In the genomic region with DNA sequence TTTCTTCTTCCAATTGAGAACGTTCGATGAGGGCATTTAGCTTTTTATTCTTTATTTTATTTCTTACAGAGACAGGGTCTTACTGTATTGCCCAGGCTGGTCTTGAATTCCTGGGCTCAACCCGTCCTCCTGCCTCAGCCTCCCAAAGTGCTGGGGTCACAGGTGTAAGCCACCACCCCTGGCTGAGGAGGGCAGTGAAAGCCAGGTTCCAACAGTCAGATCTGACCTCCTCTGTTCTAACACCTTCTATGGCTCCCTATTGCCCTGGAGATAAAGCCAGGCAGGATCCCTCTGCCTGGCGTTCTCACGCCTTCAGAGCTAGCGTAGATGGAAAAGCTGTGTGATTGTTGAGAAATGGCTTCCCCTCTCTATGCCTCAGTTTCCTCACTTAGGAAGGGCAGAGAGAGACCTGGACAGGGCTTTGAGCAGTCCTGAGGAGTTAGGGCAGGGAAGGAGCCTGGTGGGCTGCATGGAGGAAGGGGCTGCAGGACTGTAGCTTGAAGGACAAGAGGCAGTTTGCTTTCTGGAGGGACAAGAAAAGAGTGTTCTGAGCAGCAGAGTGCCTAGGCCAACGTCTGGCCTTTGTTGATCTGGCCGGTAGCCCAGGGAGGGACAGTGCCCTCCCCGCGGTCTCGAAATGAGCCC, we compare ENCODE assay signal across 1 cellular context.
TF ChIP-seq lines count a peak whose summit lies in the region.

No MANE protein-coding gene starts in this region.

TF ChIP-seq in SK-N-SH, 30 proteins besides CTCF, POLR2A, EP300 and RAD21 (continued from another document):
- TF ChIP-seq, protein P1, sequence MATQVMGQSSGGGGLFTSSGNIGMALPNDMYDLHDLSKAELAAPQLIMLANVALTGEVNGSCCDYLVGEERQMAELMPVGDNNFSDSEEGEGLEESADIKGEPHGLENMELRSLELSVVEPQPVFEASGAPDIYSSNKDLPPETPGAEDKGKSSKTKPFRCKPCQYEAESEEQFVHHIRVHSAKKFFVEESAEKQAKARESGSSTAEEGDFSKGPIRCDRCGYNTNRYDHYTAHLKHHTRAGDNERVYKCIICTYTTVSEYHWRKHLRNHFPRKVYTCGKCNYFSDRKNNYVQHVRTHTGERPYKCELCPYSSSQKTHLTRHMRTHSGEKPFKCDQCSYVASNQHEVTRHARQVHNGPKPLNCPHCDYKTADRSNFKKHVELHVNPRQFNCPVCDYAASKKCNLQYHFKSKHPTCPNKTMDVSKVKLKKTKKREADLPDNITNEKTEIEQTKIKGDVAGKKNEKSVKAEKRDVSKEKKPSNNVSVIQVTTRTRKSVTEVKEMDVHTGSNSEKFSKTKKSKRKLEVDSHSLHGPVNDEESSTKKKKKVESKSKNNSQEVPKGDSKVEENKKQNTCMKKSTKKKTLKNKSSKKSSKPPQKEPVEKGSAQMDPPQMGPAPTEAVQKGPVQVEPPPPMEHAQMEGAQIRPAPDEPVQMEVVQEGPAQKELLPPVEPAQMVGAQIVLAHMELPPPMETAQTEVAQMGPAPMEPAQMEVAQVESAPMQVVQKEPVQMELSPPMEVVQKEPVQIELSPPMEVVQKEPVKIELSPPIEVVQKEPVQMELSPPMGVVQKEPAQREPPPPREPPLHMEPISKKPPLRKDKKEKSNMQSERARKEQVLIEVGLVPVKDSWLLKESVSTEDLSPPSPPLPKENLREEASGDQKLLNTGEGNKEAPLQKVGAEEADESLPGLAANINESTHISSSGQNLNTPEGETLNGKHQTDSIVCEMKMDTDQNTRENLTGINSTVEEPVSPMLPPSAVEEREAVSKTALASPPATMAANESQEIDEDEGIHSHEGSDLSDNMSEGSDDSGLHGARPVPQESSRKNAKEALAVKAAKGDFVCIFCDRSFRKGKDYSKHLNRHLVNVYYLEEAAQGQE (IDR thresholded peaks at IDR 0.05; ENCODE audit: low read depth, low read length): no peak
- TF ChIP-seq, protein P2, sequence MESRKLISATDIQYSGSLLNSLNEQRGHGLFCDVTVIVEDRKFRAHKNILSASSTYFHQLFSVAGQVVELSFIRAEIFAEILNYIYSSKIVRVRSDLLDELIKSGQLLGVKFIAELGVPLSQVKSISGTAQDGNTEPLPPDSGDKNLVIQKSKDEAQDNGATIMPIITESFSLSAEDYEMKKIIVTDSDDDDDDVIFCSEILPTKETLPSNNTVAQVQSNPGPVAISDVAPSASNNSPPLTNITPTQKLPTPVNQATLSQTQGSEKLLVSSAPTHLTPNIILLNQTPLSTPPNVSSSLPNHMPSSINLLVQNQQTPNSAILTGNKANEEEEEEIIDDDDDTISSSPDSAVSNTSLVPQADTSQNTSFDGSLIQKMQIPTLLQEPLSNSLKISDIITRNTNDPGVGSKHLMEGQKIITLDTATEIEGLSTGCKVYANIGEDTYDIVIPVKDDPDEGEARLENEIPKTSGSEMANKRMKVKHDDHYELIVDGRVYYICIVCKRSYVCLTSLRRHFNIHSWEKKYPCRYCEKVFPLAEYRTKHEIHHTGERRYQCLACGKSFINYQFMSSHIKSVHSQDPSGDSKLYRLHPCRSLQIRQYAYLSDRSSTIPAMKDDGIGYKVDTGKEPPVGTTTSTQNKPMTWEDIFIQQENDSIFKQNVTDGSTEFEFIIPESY (IDR thresholded peaks at IDR 0.05; ENCODE audit: borderline replicate concordance, low read depth): no peak
- no peak for TF ChIP-seq SIN3A (IDR thresholded peaks at IDR 0.05; ENCODE audit: borderline replicate concordance, low read depth, low read length)
- TF ChIP-seq FOXM1 (IDR thresholded peaks at IDR 0.05; ENCODE audit: low read depth): no peak
